Comparison of ENCODE assay signal across 27 cellular contexts in the genomic region with DNA sequence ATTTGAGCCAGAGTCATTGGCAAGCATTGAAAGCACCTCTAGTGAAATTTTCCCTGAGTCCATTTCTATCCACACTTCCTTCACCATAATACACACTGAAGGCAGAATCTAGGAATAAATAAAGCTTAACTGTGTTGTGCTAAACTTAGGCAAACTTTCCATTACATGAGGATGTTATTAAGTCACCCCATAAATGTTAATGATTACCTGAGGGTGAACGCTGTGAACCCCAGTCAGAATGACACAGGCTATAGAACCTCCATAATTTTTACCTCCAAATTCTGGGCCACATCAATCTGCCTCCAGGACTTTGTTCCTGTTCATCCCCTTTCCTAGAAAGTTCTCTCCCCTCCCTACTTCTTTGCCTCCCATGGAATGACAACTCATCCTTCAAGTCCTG.
DNase-seq lines count a peak whose midpoint lies in the region; ATAC-seq, FAIRE-seq and TF ChIP-seq lines count a peak whose summit lies in the region.
"Had no signal": no experiment of that assay in that cellular context is flagged by ENCODE, and none has a peak within 500 bp of the region (broad histone marks: within the 10 kb centered on the region; RNA-seq: fewer than 3 reads in every experiment).

No MANE protein-coding gene starts in this region.

- H3K27me3 Mint-ChIP-seq in osteocyte (ENCODE audit: unreplicated experiment): peaks cover 31% of the 10 kb centered on the region

- no peak overlapping the region for H3K27ac ChIP-seq in small intestine (ENCODE audit: low read depth in 1 of 2, low read length in 1 of 2)
- H3K27ac ChIP-seq: A549; BLaER1 treated with 17β-estradiol and CSF1 and Interleukin-3, amounts not matched to agents 10 nM and 100 nM; RWPE1 had no signal

- H3K4me3 ChIP-seq in small intestine (ENCODE audit: low read depth in 1 of 2, low read length in 2 of 2): no peak overlapping the region
- H3K4me3 ChIP-seq: A549; BLaER1 treated with 17β-estradiol and CSF1 and Interleukin-3, amounts not matched to agents 10 nM and 100 nM; GM12878; HAP-1; MG63 had no signal

- ATAC-seq in GM18870 (IDR thresholded peaks at IDR 0.05; ENCODE audit: unreplicated experiment) (peak; percentile 75), GM19452 (IDR thresholded peaks at IDR 0.05; ENCODE audit: unreplicated experiment) (peak; percentile 69), HG03175 (IDR thresholded peaks at IDR 0.05; ENCODE audit: unreplicated experiment) (peak; percentile 65)
- ATAC-seq: A549, GM12878, T-cell had no signal

- no peak for FAIRE-seq in small intestine (lab: Jason Lieb, UNC)
- FAIRE-seq: A549, G401.6, GM12878 had no signal

- H3K9me3 ChIP-seq in small intestine (ENCODE audit: control insufficient read depth, low read depth): no peaks in the 10 kb centered on the region
- H3K9me3 ChIP-seq: A549, HAP-1, MG63 had no signal

- no peak overlapping the region for H3K4me3 Mint-ChIP-seq in osteocyte (ENCODE audit: unreplicated experiment)
- H3K4me3 Mint-ChIP-seq: CD4-positive, alpha-beta T cell; HFFc6; T-cell had no signal

- H3K27ac Mint-ChIP-seq in osteocyte (ENCODE audit: unreplicated experiment): no peak overlapping the region
- H3K27ac Mint-ChIP-seq: CD4-positive, alpha-beta T cell; HFFc6; T-cell had no signal

- DNase-seq in small intestine: peak; percentile 60
- no peak for DNase-seq in NCI-H1930 (lab: John Stamatoyannopoulos, UW)
- no peak for DNase-seq in osteocyte (ENCODE audit: extremely low spot score, unreplicated experiment)
- no peak for DNase-seq in NCI-H2107 (lab: John Stamatoyannopoulos, UW)
- DNase-seq: AML-193; CD4-positive, alpha-beta T cell; COR-L47; GOT3; HFFc6; IMR-90; KG1; MG63; NCI-H1105 treated with DMSO at 0.1 percent for 48 hours; NCI-H146; NCI-H2029; NCI-H69; SHP77; T-cell had no signal

- peaks cover 4% of the 10 kb centered on the region for H3K9me3 Mint-ChIP-seq in osteocyte (ENCODE audit: unreplicated experiment)
- H3K9me3 Mint-ChIP-seq: CD4-positive, alpha-beta T cell; HFFc6 had no signal

- peaks cover 8% of the 10 kb centered on the region for H3K4me1 Mint-ChIP-seq in osteocyte (ENCODE audit: unreplicated experiment)
- H3K4me1 Mint-ChIP-seq: T-cell had no signal

- no peak for TF ChIP-seq CTCF in osteocyte (IDR thresholded peaks at IDR 0.05)

- 19 to 66% (median 36%) methylated on average over 1 of the region's 1 CpG for WGBS in small intestine, 3 donors

- no peaks in the 10 kb centered on the region for H3K36me3 Mint-ChIP-seq in osteocyte (ENCODE audit: unreplicated experiment)
- H3K36me3 Mint-ChIP-seq: T-cell had no signal

- no peaks in the 10 kb centered on the region for H3K36me3 ChIP-seq in small intestine (ENCODE audit: control insufficient read depth in 2 of 2, insufficient read depth in 2 of 2, low read length in 2 of 2)
- H3K36me3 ChIP-seq: BLaER1 treated with 17β-estradiol and CSF1 and Interleukin-3, amounts not matched to agents 10 nM and 100 nM; HAP-1; MG63 had no signal

- no peaks in the 10 kb centered on the region for H3K4me1 ChIP-seq in small intestine (ENCODE audit: control insufficient read depth in 2 of 2, insufficient read depth in 1 of 2, low read depth in 1 of 2, low read length in 1 of 2)
- H3K4me1 ChIP-seq: A549; BLaER1 treated with 17β-estradiol and CSF1 and Interleukin-3, amounts not matched to agents 10 nM and 100 nM; HAP-1 had no signal

- H3K27me3 ChIP-seq in small intestine (ENCODE audit: control insufficient read depth in 2 of 2, insufficient read depth in 2 of 2, low read length in 2 of 2): no peaks in the 10 kb centered on the region
- H3K27me3 ChIP-seq: BLaER1 treated with 17β-estradiol and CSF1 and Interleukin-3, amounts not matched to agents 10 nM and 100 nM had no signal
